Comparison of ENCODE assay signal across 6 cellular contexts in the genomic region with DNA sequence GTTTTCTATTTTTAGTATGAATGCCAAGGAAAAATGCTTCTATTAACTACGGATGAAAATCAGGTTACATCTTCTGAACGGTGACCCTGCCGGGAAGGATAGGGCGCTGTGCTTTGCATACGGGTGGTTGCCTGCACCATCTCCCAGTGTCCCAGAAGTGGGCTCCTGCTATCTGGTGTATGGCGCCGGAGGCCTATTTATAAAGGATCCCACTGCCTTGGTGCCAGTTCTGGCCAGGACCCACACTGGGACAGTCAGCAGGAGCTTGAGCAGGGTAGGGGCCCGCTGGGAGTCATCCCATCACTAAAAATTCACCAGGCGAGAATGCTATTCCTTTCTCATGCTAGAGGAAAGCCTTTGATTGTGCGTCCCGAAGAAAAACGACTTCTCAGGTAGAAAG.
"Had no signal": no experiment of that assay in that cellular context is flagged by ENCODE, and none has a peak within 500 bp of the region (broad histone marks: within the 10 kb centered on the region; RNA-seq: fewer than 3 reads in every experiment).

No MANE protein-coding gene starts in this region.

- H3K4me3 ChIP-seq: GM23248 had no signal

- H3K9ac ChIP-seq: GM23248 had no signal

- H2AFZ ChIP-seq: GM23248 had no signal

- ATAC-seq: HepG2 had no signal

- H3K9me3 Mint-ChIP-seq: H9, IgD-negative memory B cell had no signal

- H3K27ac Mint-ChIP-seq: H9, IgD-negative memory B cell had no signal

- H3K4me3 Mint-ChIP-seq: H9, IgD-negative memory B cell had no signal

- H3K27ac ChIP-seq: GM23248, HL-60 had no signal

- H3K27me3 Mint-ChIP-seq: IgD-negative memory B cell had no signal

- DNase-seq: GM23248, H9, HCEC 1CT had no signal
